ENCODE assay signal across 15 cellular contexts in genomic region chr11:20024172-20024935, GRCh38.
DNase-seq lines count a peak whose midpoint lies in the region; ATAC-seq and TF ChIP-seq lines count a peak whose summit lies in the region.
"Had no signal": no experiment of that assay in that cellular context is flagged by ENCODE, and none has a peak within 500 bp of the region (broad histone marks: within the 10 kb centered on the region; RNA-seq: fewer than 3 reads in every experiment).

No MANE protein-coding gene starts in this region.

- no peaks in the 10 kb centered on the region for H3K9me3 Mint-ChIP-seq in stimulated activated naive B cell treated with anti-CD40 and anti-IgM and Interleukin-4, amounts not matched to agents 10 μg/mL and 1 μg/mL and 100 μg/mL, for 72 hours
- H3K9me3 Mint-ChIP-seq: memory B cell had no signal

- no peaks in the 10 kb centered on the region for H3K27me3 Mint-ChIP-seq in stimulated activated naive B cell treated with anti-CD40 and anti-IgM and Interleukin-4, amounts not matched to agents 10 μg/mL and 1 μg/mL and 100 μg/mL, for 72 hours

- peaks cover 64% of the 10 kb centered on the region for H3K4me1 ChIP-seq in SJCRH30
- peaks cover 11% of the 10 kb centered on the region for H3K4me1 ChIP-seq in endocrine pancreas (ENCODE audit: control insufficient read depth, insufficient read depth, low read length)
- peaks cover 2 to 50% (median 7%) of the 10 kb centered on the region in 4 donors for H3K4me1 ChIP-seq in liver (ENCODE audit: control insufficient read depth in 4 of 4, insufficient read depth in 4 of 4, low read length in 3 of 4)

- 69% methylated on average over 6 of the region's 6 CpGs for WGBS in liver

- no peak for TF ChIP-seq RAD21 in liver (IDR thresholded peaks at IDR 0.05)

- H3K4me3 ChIP-seq in AG04450 (ENCODE audit: low read depth, low read length) (no peak overlapping the region), SJCRH30 (peak overlapping the region; percentile 64), endocrine pancreas (ENCODE audit: control insufficient read depth, insufficient read depth, low read length) (peak overlapping the region; percentile 65), liver (ENCODE audit: low read depth in 1 of 3, low read length in 3 of 3) (peak overlapping the region; percentile 10 to 42 (median 37))

- no peaks in the 10 kb centered on the region for H3K27me3 ChIP-seq in AG04450 (ENCODE audit: control insufficient read depth, insufficient read depth, low read length)
- no peaks in the 10 kb centered on the region for H3K27me3 ChIP-seq in SJCRH30
- H3K27me3 ChIP-seq in endocrine pancreas (ENCODE audit: control insufficient read depth, insufficient read depth, low read length): no peaks in the 10 kb centered on the region
- H3K27me3 ChIP-seq in liver (ENCODE audit: control insufficient read depth in 4 of 4, insufficient read depth in 4 of 4, low read length in 3 of 4): no peaks in the 10 kb centered on the region

- H3K4me3 Mint-ChIP-seq in stimulated activated naive B cell treated with anti-CD40 and anti-IgM and Interleukin-4, amounts not matched to agents 10 μg/mL and 1 μg/mL and 100 μg/mL, for 72 hours: no peak overlapping the region
- H3K4me3 Mint-ChIP-seq: memory B cell had no signal

- H3K27ac ChIP-seq in AG04450 (ENCODE audit: low read depth, low read length) (peak overlapping the region; percentile 13), SJCRH30 (peak overlapping the region; percentile 89), liver (ENCODE audit: low read depth in 1 of 2, low read length in 2 of 2) (peak overlapping the region; percentile 86 to 88)
- H3K27ac ChIP-seq: VCaP had no signal

- H3K9me3 ChIP-seq in AG04450 (ENCODE audit: control insufficient read depth, insufficient read depth, low read length) (no peaks in the 10 kb centered on the region), SJCRH30 (replicated peaks) (no peaks in the 10 kb centered on the region), endocrine pancreas (ENCODE audit: control insufficient read depth, low read length) (no peaks in the 10 kb centered on the region), liver (ENCODE audit: control insufficient read depth in 4 of 4, low read length in 3 of 4) (no peaks in the 10 kb centered on the region)

- no peak overlapping the region for H3K27ac Mint-ChIP-seq in stimulated activated naive B cell treated with anti-CD40 and anti-IgM and Interleukin-4, amounts not matched to agents 10 μg/mL and 1 μg/mL and 100 μg/mL, for 72 hours
- H3K27ac Mint-ChIP-seq: memory B cell had no signal

- CTCF ChIA-PET in AG04450 (lab: Charles Lee): interaction anchor here (0.9 to 3.2 kb wide), 5 partner anchors 8 to 104 kb away, joined by 3 to 15 read pairs (median 5); no protein-coding TSS in a partner anchor

- ATAC-seq in HG03039 (IDR thresholded peaks at IDR 0.05; ENCODE audit: unreplicated experiment): no peak
- ATAC-seq in GM19397 (IDR thresholded peaks at IDR 0.05; ENCODE audit: unreplicated experiment): no peak
- no peak for ATAC-seq in stimulated activated naive B cell treated with anti-CD40 and anti-IgM and Interleukin-4, amounts not matched to agents 10 μg/mL and 1 μg/mL and 100 μg/mL, for 72 hours (replicated peaks)
- ATAC-seq: HCT116 had no signal

- no peaks in the 10 kb centered on the region for H3K4me1 Mint-ChIP-seq in stimulated activated naive B cell treated with anti-CD40 and anti-IgM and Interleukin-4, amounts not matched to agents 10 μg/mL and 1 μg/mL and 100 μg/mL, for 72 hours
- H3K4me1 Mint-ChIP-seq: memory B cell had no signal

- H3K9ac ChIP-seq in endocrine pancreas (ENCODE audit: control insufficient read depth, insufficient read depth, low read length): peak overlapping the region; percentile 49
- peak overlapping the region; percentile 50 to 64 for H3K9ac ChIP-seq in liver (ENCODE audit: low read depth in 1 of 2, low read length in 2 of 2)

- TF ChIP-seq CTCF in AG04450 (IDR thresholded peaks at IDR 0.05; ENCODE audit: low read depth, low read length): no peak
- TF ChIP-seq CTCF in liver (IDR thresholded peaks at IDR 0.05; ENCODE audit: low read depth, low read length, missing input control): no peak

- no peak for DNase-seq in AG04450 (ENCODE audit: low read depth, low spot score)
- DNase-seq in SJCRH30: peak; percentile 52 to 71
- no peak for DNase-seq in NCI-H1417 (lab: John Stamatoyannopoulos, UW)
- no peak for DNase-seq in stimulated activated naive B cell treated with anti-CD40 and anti-IgM and Interleukin-4, amounts not matched to agents 10 μg/mL and 1 μg/mL and 100 μg/mL, for 72 hours
- DNase-seq: Kasumi-1; NCI-H1436 treated with DMSO at 0.1 percent for 48 hours; NCI-H446; stimulated activated naive CD4-positive, alpha-beta T cell had no signal

- H3K36me3 Mint-ChIP-seq in stimulated activated naive B cell treated with anti-CD40 and anti-IgM and Interleukin-4, amounts not matched to agents 10 μg/mL and 1 μg/mL and 100 μg/mL, for 72 hours: no peaks in the 10 kb centered on the region
- H3K36me3 Mint-ChIP-seq: memory B cell had no signal

- H3K36me3 ChIP-seq in SJCRH30: no peaks in the 10 kb centered on the region; the same call in 1 of the 2 replicates
- H3K36me3 ChIP-seq in endocrine pancreas (ENCODE audit: control insufficient read depth, insufficient read depth, low read length): no peaks in the 10 kb centered on the region
- no peaks in the 10 kb centered on the region for H3K36me3 ChIP-seq in liver (ENCODE audit: control insufficient read depth in 4 of 4, insufficient read depth in 3 of 4, low read depth in 1 of 4, low read length in 3 of 4)

- POLR2A ChIA-PET in AG04450 (lab: Yijun Ruan, JAX): interaction anchor here (1.0 kb wide), 1 partner anchor 11 kb away, joined by 5 read pairs; no protein-coding TSS in a partner anchor

TF ChIP-seq in liver, 16 proteins besides CTCF, POLR2A, EP300 and RAD21:
- TF ChIP-seq JUND (IDR thresholded peaks at IDR 0.05): no peak
- TF ChIP-seq RXRA (IDR thresholded peaks at IDR 0.05): peak in 1 of 2 donors; percentile 17
- TF ChIP-seq HNF4A (conservative IDR thresholded peaks at IDR 0.05): peak in 1 of 2 donors; percentile 29

Comparison
In these comparisons a context has a peak if more than half of its experiments do, and no peak if none do; other contexts are left out.
1. DNase-seq: peak in SJCRH30 (2 of 2); none in AG04450 (single experiment), NCI-H1417 (0 of 3) and stimulated activated naive B cell treated with anti-CD40 and anti-IgM and Interleukin-4, amounts not matched to agents 10 μg/mL and 1 μg/mL and 100 μg/mL, for 72 hours (single experiment).
2. H3K27ac ChIP-seq: peak in every context shown above with its lines; median percentile 89 in SJCRH30; 87 in liver; 13 in AG04450.